ENCODE assay signal across 14 cellular contexts in the genomic region with DNA sequence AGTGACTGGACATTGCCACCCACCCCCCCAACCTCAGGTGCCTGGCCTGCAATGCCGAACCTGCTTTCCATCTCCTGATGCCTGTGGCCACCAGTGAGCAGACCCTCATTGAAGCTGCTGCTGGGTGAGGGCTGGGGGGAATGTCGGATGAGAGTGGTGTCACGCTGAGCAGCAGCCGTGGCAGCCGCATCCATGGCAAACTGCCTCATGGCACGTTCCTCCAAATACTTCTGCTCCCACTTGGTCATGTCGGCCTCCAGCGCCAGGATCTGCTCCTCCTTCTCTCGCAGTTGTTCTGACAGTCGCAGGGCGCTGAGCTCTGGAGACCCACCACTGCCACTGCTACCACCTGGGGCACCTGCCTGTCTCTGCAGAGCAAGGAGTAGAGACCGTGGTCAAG. TPM values are rescaled to one million over a fixed set of nuclear protein-coding genes. Genes with fewer than 3 reads are reported as not detected.
A peak's percentile ranks its signal among the peaks of the same experiment; 100 is the strongest.
DNase-seq lines count a peak whose midpoint lies in the region; ATAC-seq, FAIRE-seq and TF ChIP-seq lines count a peak whose summit lies in the region.
"Had no signal": no experiment of that assay in that cellular context is flagged by ENCODE, and none has a peak within 500 bp of the region (broad histone marks: within the 10 kb centered on the region; RNA-seq: fewer than 3 reads in every experiment).

No MANE protein-coding gene starts in this region.

- no peak overlapping the region for H2BK120ac ChIP-seq in IMR-90 (ENCODE audit: low read depth, low read length)

- ATAC-seq in IMR-90 (ENCODE audit: low read depth) (no peak), thoracic aorta (ENCODE audit: insufficient number of reproducible peaks, low FRiP score, low read depth) (no peak)

- no peaks in the 10 kb centered on the region for H3K27me3 ChIP-seq in IMR-90 (ENCODE audit: control insufficient read depth, insufficient read depth, low read length)
- no peaks in the 10 kb centered on the region for H3K27me3 ChIP-seq in bronchial epithelial cell (ENCODE audit: control insufficient read depth, insufficient read depth, low read length)
- no peaks in the 10 kb centered on the region for H3K27me3 ChIP-seq in thoracic aorta (replicated peaks; ENCODE audit: insufficient read depth)

- H3K4me3 ChIP-seq in IMR-90 (ENCODE audit: insufficient read depth, low read depth, low read length) (no peak overlapping the region), bronchial epithelial cell (ENCODE audit: low read depth, low read length) (no peak overlapping the region), thoracic aorta (no peak overlapping the region)

- in situ Hi-C loops in IMR-90 (cut with MboI; ENCODE audit: low sequenced_read_pairs), result no loop called here

- peaks cover 91% of the 10 kb centered on the region for H4K20me1 ChIP-seq in IMR-90 (ENCODE audit: insufficient read depth, low read length)

- H2AFZ ChIP-seq in IMR-90 (replicated peaks; ENCODE audit: low read length, poor library complexity), result peak overlapping the region; percentile 37

- H3K23ac ChIP-seq in IMR-90 (ENCODE audit: low read depth, low read length), result peak overlapping the region; percentile 44; the same call in 1 of the 2 replicates

- 100% methylated on average over 1 of the region's 12 CpGs; no CpG with 5 or more reads in 1 of the 2 experiments for WGBS in IMR-90 (ENCODE audit: extremely low coverage in 2 of 2, insufficient read length in 1 of 2), 2 experiments

- TF ChIP-seq RAD21 in IMR-90 (IDR thresholded peaks at IDR 0.05; ENCODE audit: low read length), result no peak

- H4K5ac ChIP-seq in IMR-90 (ENCODE audit: low read depth, low read length), result peak overlapping the region; percentile 16; the same call in 1 of the 2 replicates

- H2BK15ac ChIP-seq in IMR-90 (ENCODE audit: low read depth, low read length), result no peak overlapping the region

- H3K36me3 ChIP-seq in IMR-90 (ENCODE audit: control insufficient read depth, insufficient read depth, low read length), result peaks cover 88% of the 10 kb centered on the region
- peaks cover 62% of the 10 kb centered on the region for H3K36me3 ChIP-seq in bronchial epithelial cell (ENCODE audit: control insufficient read depth, insufficient read depth, low read length)
- H3K36me3 ChIP-seq in thoracic aorta, result peaks cover 76% of the 10 kb centered on the region

- H3K9me1 ChIP-seq in IMR-90 (ENCODE audit: insufficient read depth, low read length), result peaks cover 41% of the 10 kb centered on the region

- H3K4ac ChIP-seq in IMR-90 (ENCODE audit: low read depth, low read length), result peak overlapping the region; percentile 85

- peak overlapping the region; percentile 53; the same call in 1 of the 2 replicates for H3K14ac ChIP-seq in IMR-90 (replicated peaks; ENCODE audit: low read depth, low read length)

- H3K4me1 ChIP-seq in IMR-90 (ENCODE audit: control insufficient read depth, insufficient read depth, low read length) (peaks cover 78% of the 10 kb centered on the region), thoracic aorta (ENCODE audit: control insufficient read depth in 1 of 2, low read depth in 2 of 2) (peaks cover 60 to 90% of the 10 kb centered on the region in 2 donors)

- dilution Hi-C loops in IMR-90 (cut with HindIII; ENCODE audit: low sequenced_read_pairs, unreplicated experiment), result no loop called here

- TF ChIP-seq CTCF in IMR-90 (conservative IDR thresholded peaks at IDR 0.05; ENCODE audit: low read depth, low read length), result no peak
- no peak for TF ChIP-seq CTCF in bronchial epithelial cell (IDR thresholded peaks at IDR 0.05; ENCODE audit: insufficient read depth, low read length, severe bottlenecking)
- no peak for TF ChIP-seq CTCF in thoracic aorta (IDR thresholded peaks at IDR 0.05)

- H2AK9ac ChIP-seq in IMR-90 (replicated peaks; ENCODE audit: low read depth, low read length, poor library complexity), result no peak overlapping the region

- peak; percentile 13 for FAIRE-seq in bronchial epithelial cell (lab: Jason Lieb, UNC)

- intact Hi-C loops in IMR-90 (cut with micrococcal nuclease), result loop anchor here (5.0 kb wide), 1 partner anchor 148 kb away; no protein-coding TSS in a partner anchor

- TF ChIP-seq POLR2A in IMR-90 (IDR thresholded peaks at IDR 0.05; ENCODE audit: low read depth, low read length), result no peak; the same call in 1 of the 2 replicates

- H4K8ac ChIP-seq in IMR-90 (ENCODE audit: low read depth in 2 of 2, low read length in 2 of 2), result peak overlapping the region in 1 of 2 experiments; percentile 29; a peak in 2 of 4 replicates

- no peak overlapping the region for H3K56ac ChIP-seq in IMR-90 (ENCODE audit: extremely low read depth, insufficient read depth, low read length)

- no peak overlapping the region for H3K4me2 ChIP-seq in IMR-90 (ENCODE audit: low read depth, low read length)

- H2BK5ac ChIP-seq in IMR-90 (ENCODE audit: low read depth, low read length, poor library complexity, severe bottlenecking), result peak overlapping the region; percentile 93

- H3K79me1 ChIP-seq in IMR-90 (ENCODE audit: low read depth in 1 of 2, low read length in 2 of 2), result peaks cover 33 to 76% of the 10 kb centered on the region in 2 experiments

- H3K27ac ChIP-seq in IMR-90 (ENCODE audit: insufficient read depth, low read length), result peak overlapping the region; percentile 94
- H3K27ac ChIP-seq in thoracic aorta, result peak overlapping the region; percentile 81 to 86

- peak overlapping the region; percentile 19; the same call in 1 of the 2 replicates for H4K91ac ChIP-seq in IMR-90 (ENCODE audit: insufficient read depth, low read depth, low read length)

- DNase-seq in IMR-90 (no peak), bronchial epithelial cell (ENCODE audit: low read depth) (no peak), mesenteric fat pad (ENCODE audit: low spot score) (peak; percentile 89), thoracic aorta (ENCODE audit: low spot score) (no peak), SHP77 treated with DMSO at 0.1 percent for 48 hours (lab: John Stamatoyannopoulos, UW) (no peak), activated T-cell treated with anti-CD3 and anti-CD28 coated beads for 4 hours (no peak)
- DNase-seq in activated CD4-positive, alpha-beta T cell treated with anti-CD3 and anti-CD28 coated beads for 48 hours, result no peak
- DNase-seq: activated CD4-positive, alpha-beta T cell treated with anti-CD3 and anti-CD28 coated beads for 4 hours; activated naive CD4-positive, alpha-beta T cell treated with anti-CD3 and anti-CD28 coated beads, Interleukin-2, amount 10 ng/mL, durations not matched to agents 7 days and 5 days; COR-L47; naive B cell; NCI-H146; NCI-H748 treated with DMSO at 0.1 percent for 48 hours; stimulated activated CD4-positive, alpha-beta T cell treated with anti-CD3 and anti-CD28 coated beads, Interleukin-12 subunit alpha, Interleukin-12 subunit beta, amount 100 ng/mL, for 4 hours had no signal

- H3K18ac ChIP-seq in IMR-90 (ENCODE audit: low read depth, low read length), result peak overlapping the region; percentile 10; the same call in 1 of the 2 replicates

- CTCF ChIA-PET in IMR-90 (lab: Yijun Ruan, JAX), result interaction anchor here (2.5 kb wide), 1 partner anchor 29 kb away, joined by 12 read pairs; no protein-coding TSS in a partner anchor

- no peak overlapping the region for H2BK20ac ChIP-seq in IMR-90 (ENCODE audit: low read depth, low read length)

- POLR2A ChIA-PET in IMR-90 (lab: Charles Lee; ENCODE audit: unreplicated experiment), result no interaction called here

- H3K9ac ChIP-seq in IMR-90 (ENCODE audit: low read depth, low read length), result peak overlapping the region; percentile 48

- H3K9me3 ChIP-seq in IMR-90 (ENCODE audit: control insufficient read depth, insufficient read depth, low read length) (no peaks in the 10 kb centered on the region), thoracic aorta (no peaks in the 10 kb centered on the region)

- BruUV-seq in IMR-90 (replicated peaks; lab: Mats Ljungman, UMichigan), result no TSS peak

- peak overlapping the region; percentile 44; the same call in 1 of the 2 replicates for H2AK5ac ChIP-seq in IMR-90 (ENCODE audit: low read depth, low read length)

TF ChIP-seq in IMR-90, 13 proteins besides CTCF, POLR2A, EP300 and RAD21:
- TF ChIP-seq BHLHE40 (IDR thresholded peaks at IDR 0.05; ENCODE audit: low read depth, low read length), result no peak
- no peak for TF ChIP-seq FOS (IDR thresholded peaks at IDR 0.05; ENCODE audit: low read depth, low read length)
- TF ChIP-seq RCOR1 (IDR thresholded peaks at IDR 0.05; ENCODE audit: insufficient replicate concordance, low read length), result no peak
- no peak for TF ChIP-seq RFX5 (IDR thresholded peaks at IDR 0.05; ENCODE audit: low read depth, low read length)

RNA-seq across cellular contexts. Expression of gene AMOTL2, which starts 14.2 kb away (rescaled TPM):
- total RNA-seq in IMR-90 (2012; rRNA removed) (162 and 172 TPM in 2 replicates), bronchial epithelial cell (54.2 and 89.9 TPM in 2 replicates), mesenteric fat pad (272 TPM), thoracic aorta (100 to 1,000 TPM in 1 of 2 donors, 10 to 100 TPM in 1; 62.4 to 161 TPM)
- polyA plus RNA-seq in IMR-90 (2012; rRNA removed), result 176 and 230 TPM in 2 replicates
- polyA plus RNA-seq in IMR-90 (2012; cell fraction: cytosol; rRNA removed), result 168 and 220 TPM in 2 replicates
- polyA plus RNA-seq in IMR-90 (2012; cell fraction: nucleus; rRNA removed; ENCODE audit: low replicate concordance), result 530 and 567 TPM in 2 replicates
